ENCODE assay signal across 28 cellular contexts in genomic region chrX:128754130-128754529, GRCh38.
DNase-seq lines count a peak whose midpoint lies in the region; FAIRE-seq and TF ChIP-seq lines count a peak whose summit lies in the region.
"Had no signal": no experiment of that assay in that cellular context is flagged by ENCODE, and none has a peak within 500 bp of the region (broad histone marks: within the 10 kb centered on the region; RNA-seq: fewer than 3 reads in every experiment).

No MANE protein-coding gene starts in this region.

- DNase-seq in NCI-H1105 treated with DMSO at 0.1 percent for 48 hours (lab: John Stamatoyannopoulos, UW) = peak; percentile 62
- DNase-seq in NCI-H1105 (lab: John Stamatoyannopoulos, UW) = no peak
- DNase-seq in NCI-H2081 treated with DMSO at 0.1 percent for 48 hours (lab: John Stamatoyannopoulos, UW) = peak; percentile 85
- DNase-seq in astrocyte (ENCODE audit: low read depth) = no peak
- no peak for DNase-seq in progenitor cell of endocrine pancreas (ENCODE audit: low spot score, unreplicated experiment)
- DNase-seq in DMS79 treated with DMSO at 0.1 percent for 48 hours (lab: John Stamatoyannopoulos, UW) = no peak
- DNase-seq in NCI-H128 (lab: John Stamatoyannopoulos, UW; ENCODE audit: unreplicated experiment) = no peak
- DNase-seq in A172 (ENCODE audit: low spot score) = no peak
- DNase-seq: activated CD4-positive, alpha-beta T cell treated with anti-CD3 and anti-CD28 coated beads, Interleukin-2, amount 10 ng/mL, durations not matched to agents 24 days and 14 days; activated gamma-delta T cell; activated T-cell treated with anti-CD3 and anti-CD28 coated beads, Interleukin-2, amount 50 U/mL, for 1 hour; CD4-positive, alpha-beta memory T cell; dermis blood vessel endothelial cell; gastrocnemius medialis; H9; midbrain; naive thymus-derived CD4-positive, alpha-beta T cell; NCI-H1694 treated with DMSO at 0.1 percent for 48 hours; NCI-H345; nucleus accumbens; PC-3; small intestine; stimulated activated CD8-positive, alpha-beta memory T cell treated with anti-CD3 and anti-CD28 coated beads, Interleukin-4, amount 100 ng/mL, for 48 hours; stimulated activated naive CD8-positive, alpha-beta T cell treated with anti-CD3 and anti-CD28 coated beads, Interleukin-15, amount 100 ng/mL, for 72 hours had no signal

- no peaks in the 10 kb centered on the region for H4K20me1 ChIP-seq in astrocyte (ENCODE audit: insufficient read depth, low read length)

- no peaks in the 10 kb centered on the region for H3K36me3 ChIP-seq in astrocyte (ENCODE audit: insufficient read depth, low read length)
- H3K36me3 ChIP-seq: gastrocnemius medialis had no signal

- peak; percentile 32 for FAIRE-seq in astrocyte (lab: Jason Lieb, UNC)
- FAIRE-seq: A204.1, endometrium, keratinocyte, small intestine had no signal

- no peaks in the 10 kb centered on the region for H3K27me3 ChIP-seq in astrocyte (ENCODE audit: insufficient read depth, low read length)
- H3K27me3 ChIP-seq: gastrocnemius medialis, hepatocyte had no signal

- H3K27ac Mint-ChIP-seq in astrocyte (ENCODE audit: unreplicated experiment) (no peak overlapping the region), progenitor cell of endocrine pancreas (peak overlapping the region; percentile 20)
- H3K27ac Mint-ChIP-seq: activated CD4-positive, alpha-beta T cell treated with anti-CD3 and anti-CD28 coated beads, Interleukin-2, amount 10 ng/mL, durations not matched to agents 24 days and 14 days; CD4-positive, alpha-beta memory T cell; naive thymus-derived CD4-positive, alpha-beta T cell; stimulated activated naive CD8-positive, alpha-beta T cell treated with anti-CD3 and anti-CD28 coated beads, Interleukin-15, amount 100 ng/mL, for 72 hours had no signal

- no peak overlapping the region for H3K4me3 ChIP-seq in astrocyte (ENCODE audit: insufficient read depth, low read depth, low read length)
- H3K4me3 ChIP-seq: gastrocnemius medialis, hepatocyte had no signal

- no peak overlapping the region for H2AFZ ChIP-seq in astrocyte (ENCODE audit: low read depth, low read length)
- H2AFZ ChIP-seq: hepatocyte had no signal

- peaks cover 5% of the 10 kb centered on the region for H3K4me1 Mint-ChIP-seq in astrocyte (ENCODE audit: low read depth, unreplicated experiment)
- H3K4me1 Mint-ChIP-seq in progenitor cell of endocrine pancreas (ENCODE audit: low read depth) = peaks cover 21% of the 10 kb centered on the region
- H3K4me1 Mint-ChIP-seq: activated CD4-positive, alpha-beta T cell treated with anti-CD3 and anti-CD28 coated beads, Interleukin-2, amount 10 ng/mL, durations not matched to agents 24 days and 14 days; CD4-positive, alpha-beta memory T cell; naive thymus-derived CD4-positive, alpha-beta T cell; stimulated activated naive CD8-positive, alpha-beta T cell treated with anti-CD3 and anti-CD28 coated beads, Interleukin-15, amount 100 ng/mL, for 72 hours had no signal

- no peaks in the 10 kb centered on the region for H3K9me3 ChIP-seq in astrocyte (ENCODE audit: insufficient read depth, low read depth, low read length)
- H3K9me3 ChIP-seq: gastrocnemius medialis had no signal

- TF ChIP-seq CTCF in astrocyte (IDR thresholded peaks at IDR 0.05; ENCODE audit: insufficient read depth, low read depth, low read length) (no peak), progenitor cell of endocrine pancreas (IDR thresholded peaks at IDR 0.05; ENCODE audit: unreplicated experiment) (no peak)

- H3K4me3 Mint-ChIP-seq in astrocyte (ENCODE audit: unreplicated experiment) (no peak overlapping the region), progenitor cell of endocrine pancreas (ENCODE audit: low read depth) (no peak overlapping the region)
- H3K4me3 Mint-ChIP-seq: activated CD4-positive, alpha-beta T cell treated with anti-CD3 and anti-CD28 coated beads, Interleukin-2, amount 10 ng/mL, durations not matched to agents 24 days and 14 days; CD4-positive, alpha-beta memory T cell; H9; naive thymus-derived CD4-positive, alpha-beta T cell; stimulated activated naive CD8-positive, alpha-beta T cell treated with anti-CD3 and anti-CD28 coated beads, Interleukin-15, amount 100 ng/mL, for 72 hours had no signal

- H3K27me3 Mint-ChIP-seq in astrocyte (ENCODE audit: low read depth, unreplicated experiment) = no peaks in the 10 kb centered on the region
- no peaks in the 10 kb centered on the region for H3K27me3 Mint-ChIP-seq in progenitor cell of endocrine pancreas
- H3K27me3 Mint-ChIP-seq: activated CD4-positive, alpha-beta T cell treated with anti-CD3 and anti-CD28 coated beads, Interleukin-2, amount 10 ng/mL, durations not matched to agents 24 days and 14 days; CD4-positive, alpha-beta memory T cell; naive thymus-derived CD4-positive, alpha-beta T cell; stimulated activated naive CD8-positive, alpha-beta T cell treated with anti-CD3 and anti-CD28 coated beads, Interleukin-15, amount 100 ng/mL, for 72 hours had no signal

- H3K9me3 Mint-ChIP-seq in astrocyte (ENCODE audit: unreplicated experiment) = no peaks in the 10 kb centered on the region
- peaks cover 16% of the 10 kb centered on the region for H3K9me3 Mint-ChIP-seq in progenitor cell of endocrine pancreas (ENCODE audit: low read depth)
- H3K9me3 Mint-ChIP-seq: activated CD4-positive, alpha-beta T cell treated with anti-CD3 and anti-CD28 coated beads, Interleukin-2, amount 10 ng/mL, durations not matched to agents 24 days and 14 days; stimulated activated naive CD8-positive, alpha-beta T cell treated with anti-CD3 and anti-CD28 coated beads, Interleukin-15, amount 100 ng/mL, for 72 hours had no signal

- no peak overlapping the region for H3K27ac ChIP-seq in astrocyte (ENCODE audit: low read depth, low read length)
- H3K27ac ChIP-seq: gastrocnemius medialis, hepatocyte had no signal

- no peak overlapping the region for H3K9ac ChIP-seq in astrocyte (ENCODE audit: low read length)

- no peaks in the 10 kb centered on the region for H3K4me1 ChIP-seq in astrocyte (ENCODE audit: insufficient read depth, low read length)
- H3K4me1 ChIP-seq: gastrocnemius medialis had no signal

- no peaks in the 10 kb centered on the region for H3K36me3 Mint-ChIP-seq in astrocyte (ENCODE audit: low read depth, unreplicated experiment)
- no peaks in the 10 kb centered on the region for H3K36me3 Mint-ChIP-seq in progenitor cell of endocrine pancreas (ENCODE audit: insufficient read depth)
- H3K36me3 Mint-ChIP-seq: CD4-positive, alpha-beta memory T cell; naive thymus-derived CD4-positive, alpha-beta T cell had no signal

- H3K79me2 ChIP-seq in astrocyte (ENCODE audit: insufficient read depth, low read length) = no peaks in the 10 kb centered on the region
- H3K79me2 ChIP-seq: hepatocyte had no signal

- H3K4me2 ChIP-seq in astrocyte (ENCODE audit: low read length) = no peak overlapping the region
- H3K4me2 ChIP-seq: hepatocyte had no signal

Comparison
In these comparisons a context has a peak if more than half of its experiments do, and no peak if none do; other contexts are left out.
1. DNase-seq: peak in NCI-H1105 treated with DMSO at 0.1 percent for 48 hours (single experiment) and NCI-H2081 treated with DMSO at 0.1 percent for 48 hours (single experiment); none in NCI-H1105 (single experiment), astrocyte (single experiment), progenitor cell of endocrine pancreas (single experiment), DMS79 treated with DMSO at 0.1 percent for 48 hours (single experiment), NCI-H128 (single experiment) and A172 (single experiment).